Comparison of ENCODE assay signal across 8 cellular contexts in the genomic region with DNA sequence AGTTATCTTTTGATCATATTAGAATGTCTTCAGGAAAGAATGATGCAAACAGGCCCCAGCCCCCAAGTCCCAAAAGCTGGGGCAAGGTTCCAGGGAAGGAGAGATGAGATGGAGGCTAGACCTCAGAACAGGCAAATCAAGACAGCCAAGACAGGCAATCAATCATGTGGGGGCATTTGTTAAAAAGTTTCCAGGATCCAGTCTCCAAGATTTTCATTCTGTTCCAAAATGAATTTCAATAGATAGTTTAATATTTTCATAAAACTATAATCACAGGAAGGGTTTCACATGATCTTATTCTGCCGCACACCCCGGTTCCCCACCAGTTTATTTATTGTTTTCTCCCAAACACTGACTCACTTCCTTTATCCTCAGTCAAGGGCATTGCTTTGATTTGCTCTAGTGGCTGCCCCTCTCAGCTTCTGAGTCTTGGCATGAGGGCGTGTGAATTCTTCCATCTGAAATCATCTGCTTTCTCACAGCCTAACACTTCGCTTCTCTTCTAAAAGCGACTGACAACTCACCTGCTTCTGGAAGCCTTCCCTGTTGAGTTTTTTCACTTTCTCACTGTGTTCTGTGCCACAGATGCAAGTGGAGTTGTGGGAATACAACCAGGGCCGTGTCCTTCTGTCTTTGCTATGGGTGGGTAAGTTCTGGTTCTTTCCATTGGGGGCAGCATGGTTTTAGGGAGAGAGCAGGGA. TPM values are rescaled to one million over a fixed set of nuclear protein-coding genes. Genes with fewer than 3 reads are reported as not detected.
DNase-seq lines count a peak whose midpoint lies in the region; TF ChIP-seq lines count a peak whose summit lies in the region.

No MANE protein-coding gene starts in this region.

- H3K4me1 ChIP-seq in ascending aorta, result peaks cover 0 to 10% of the 10 kb centered on the region in 2 donors

- peak; percentile 50 to 64 (median 59) for TF ChIP-seq CTCF in ascending aorta (IDR thresholded peaks at IDR 0.05)
- TF ChIP-seq CTCF in lower leg skin (IDR thresholded peaks at IDR 0.05), result no peak

- intact Hi-C loops in ascending aorta (cut with DNase I), result loop anchor here (2.0 to 10.0 kb wide), 4 partner anchors 27 to 247 kb away; partner anchors contain the start of gene CYB5B
- intact Hi-C loops in lower leg skin (cut with DNase I; ENCODE audit: low total_unique reads), result loop anchor here (10.0 kb wide), 1 partner anchor 67 kb away; no protein-coding TSS in a partner anchor

- 32 to 37% methylated on average over 6 of the region's 6 CpGs for WGBS in lower leg skin, 2 donors

- no peaks in the 10 kb centered on the region for H3K9me3 ChIP-seq in ascending aorta

- H3K4me3 ChIP-seq in ascending aorta, result no peak overlapping the region
- no peak overlapping the region for H3K4me3 ChIP-seq in skin epidermis
- no peak overlapping the region for H3K4me3 ChIP-seq in lower leg skin (ENCODE audit: low read depth, poor library complexity, severe bottlenecking)

- DNase-seq in DMS53 treated with DMSO at 0.1 percent for 48 hours (lab: John Stamatoyannopoulos, UW; ENCODE audit: unreplicated experiment), result peak; percentile 61
- DNase-seq in KBM-7, result peak; percentile 76
- DNase-seq in ascending aorta (ENCODE audit: low spot score in 2 of 2), result peak in 1 of 2 donors; percentile 71
- DNase-seq in hypothalamus (lab: John Stamatoyannopoulos, UW), result peak in 32 of 51 donors; percentile 3 to 82 (median 32)
- no peak for DNase-seq in GDM1 (lab: John Stamatoyannopoulos, UW)
- no peak for DNase-seq in lower leg skin (ENCODE audit: low spot score in 2 of 2)
- no peak for DNase-seq in KG1 (lab: John Stamatoyannopoulos, UW)

- peak overlapping the region in 1 of 2 donors; percentile 11 for H3K27ac ChIP-seq in ascending aorta
- peak overlapping the region in 13 of 21 experiments; percentile 11 to 76 (median 47) for H3K27ac ChIP-seq in skin epidermis

- no peak for TF ChIP-seq POLR2A in lower leg skin (IDR thresholded peaks at IDR 0.05)

- in situ Hi-C loops in KBM-7 (cut with MboI; ENCODE audit: low pct_unique_long_range_greater_than_20kb, low sequenced_read_pairs), result no loop called here

- no peaks in the 10 kb centered on the region for H3K36me3 ChIP-seq in ascending aorta

- no peaks in the 10 kb centered on the region for H3K27me3 ChIP-seq in ascending aorta

RNA-seq across cellular contexts. Expression of gene TERF2, which starts 12.2 kb away (rescaled TPM):
- 22.6 TPM for total RNA-seq in ascending aorta
- total RNA-seq in lower leg skin, result 10 to 100 TPM; 12.4 to 24.2 (median 19.0) TPM

RNA-seq across cellular contexts. Expression of gene CYB5B, which starts 26.4 kb away (rescaled TPM):
- total RNA-seq in ascending aorta (19.2 TPM), lower leg skin (10 to 100 TPM; 22.3 to 34.5 (median 25.9) TPM)

RNA-seq across cellular contexts. Expression of gene TMED6, which starts 46.4 kb away (rescaled TPM):
- total RNA-seq in ascending aorta, result not detected
- total RNA-seq in lower leg skin, result not detected

RNA-seq across cellular contexts. Expression of gene NIP7, which starts 58.4 kb away (rescaled TPM):
- total RNA-seq in ascending aorta (5.2 TPM), lower leg skin (10 to 100 TPM; 11.0 to 13.8 (median 12.7) TPM)

RNA-seq across cellular contexts. Expression of gene COG8, which starts 58.6 kb away (rescaled TPM):
- total RNA-seq in ascending aorta (24.7 TPM), lower leg skin (10 to 100 TPM; 40.8 to 57.8 (median 47.6) TPM)

Comparison
In these comparisons a context has a peak if more than half of its experiments do, and no peak if none do; other contexts are left out.
1. DNase-seq: peak in DMS53 treated with DMSO at 0.1 percent for 48 hours (single experiment), KBM-7 (single experiment) and hypothalamus (32 of 51); none in GDM1 (single experiment), lower leg skin (0 of 2) and KG1 (single experiment).
2. CTCF ChIP-seq: peak in ascending aorta (3 of 3); none in lower leg skin (0 of 3).